9 cellular contexts compared by ENCODE assay signal in the genomic region with DNA sequence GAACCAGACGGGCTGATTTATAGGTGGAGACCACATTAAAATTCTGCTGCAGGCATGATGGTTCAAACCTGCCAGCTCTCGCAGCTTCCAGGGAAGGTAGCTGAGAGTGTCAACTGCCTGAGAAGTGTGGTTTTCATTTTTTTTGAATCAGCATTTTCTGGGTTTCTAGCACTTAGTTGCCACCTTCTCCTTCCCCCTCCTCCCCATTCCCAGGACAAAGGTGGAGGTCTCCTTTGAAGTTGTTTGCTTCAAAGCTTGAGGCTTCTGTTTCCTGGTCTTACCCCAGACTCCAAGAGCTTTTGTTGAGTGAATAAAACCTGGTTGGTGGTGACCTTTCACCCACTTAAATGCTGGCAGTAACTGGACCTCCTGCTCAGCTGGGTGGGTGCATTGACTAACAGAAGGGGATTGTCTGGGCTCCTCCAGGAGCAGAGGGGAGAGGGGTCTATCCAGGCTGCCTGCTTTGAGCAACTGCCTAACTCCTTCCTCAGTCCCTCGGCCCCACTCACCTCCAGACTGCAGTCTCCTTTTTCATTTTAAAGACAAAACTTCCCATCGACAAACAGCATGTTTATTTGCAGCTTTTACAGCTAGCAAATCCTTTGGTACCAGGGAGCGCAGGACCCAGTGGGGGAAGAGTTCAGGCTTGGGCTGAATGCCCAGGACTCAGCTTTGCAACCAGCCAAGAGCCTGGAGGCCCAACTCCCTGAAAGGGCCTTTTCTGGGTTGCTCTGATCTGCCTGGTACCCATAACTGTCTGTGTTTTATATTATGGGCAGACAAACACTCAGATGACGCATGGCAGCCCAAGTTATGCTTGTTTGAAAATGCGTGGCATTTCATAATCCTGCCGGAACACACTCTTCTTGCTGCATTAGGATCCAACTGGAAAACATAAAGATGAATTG. TPM values are rescaled to one million over a fixed set of nuclear protein-coding genes. Genes with fewer than 3 reads are reported as not detected.
DNase-seq lines count a peak whose midpoint lies in the region; ATAC-seq and TF ChIP-seq lines count a peak whose summit lies in the region.
"Had no signal": no experiment of that assay in that cellular context is flagged by ENCODE, and none has a peak within 500 bp of the region (broad histone marks: within the 10 kb centered on the region; RNA-seq: fewer than 3 reads in every experiment).

No MANE protein-coding gene starts in this region.

- no peak for TF ChIP-seq POLR2A in HCT116 (IDR thresholded peaks at IDR 0.05; ENCODE audit: borderline replicate concordance, extremely low read depth, insufficient read depth, insufficient read length)

- peaks cover 44% of the 10 kb centered on the region for H3K4me1 Mint-ChIP-seq in brain

- H3K27me3 ChIP-seq in HCT116 (ENCODE audit: insufficient read depth, low read length) (no peaks in the 10 kb centered on the region), skeletal muscle satellite cell (ENCODE audit: control insufficient read depth, insufficient read depth, low read length) (no peaks in the 10 kb centered on the region)

- DNase-seq in HCT116 (ENCODE audit: low read depth, low spot score) (no peak), iPS-NIHi11 (ENCODE audit: low spot score) (peak; percentile 55), NCI-H748 treated with DMSO at 0.1 percent for 48 hours (lab: John Stamatoyannopoulos, UW) (no peak), NCI-H1694 (lab: John Stamatoyannopoulos, UW) (no peak)
- DNase-seq in stimulated activated naive CD4-positive, alpha-beta T cell (lab: John Stamatoyannopoulos, UW) = no peak
- DNase-seq: naive B cell had no signal

- intact Hi-C loops in HCT116 (cut with micrococcal nuclease) = no loop called here

- H3K27me3 Mint-ChIP-seq in brain = peaks cover 13% of the 10 kb centered on the region

- no peak overlapping the region for H2AFZ ChIP-seq in HCT116 (ENCODE audit: low read depth, low read length, poor library complexity, severe bottlenecking)

- TF ChIP-seq RAD21 in HCT116 (IDR thresholded peaks at IDR 0.05; ENCODE audit: low read depth) = no peak

- peak overlapping the region; percentile 8 to 94 (median 90) for H3K27ac Mint-ChIP-seq in brain

- CTCF ChIA-PET in HCT116 (lab: Charles Lee) = interaction anchor here (0.7 to 2.4 kb wide), 6 partner anchors 9 to 211 kb away, joined by 3 to 10 read pairs (median 5); no protein-coding TSS in a partner anchor

- H3K9me3 Mint-ChIP-seq in brain = peaks cover 0 to 9% (median 0%) of the 10 kb centered on the region in 5 experiments
- H3K9me3 Mint-ChIP-seq: naive B cell had no signal

- H3K4me3 ChIP-seq in HCT116 (replicated peaks in 1 of 2; ENCODE audit: low read depth in 1 of 2, low read length in 2 of 2) (no peak overlapping the region), skeletal muscle satellite cell (ENCODE audit: low read length) (peak overlapping the region; percentile 85)

- H3K9me3 ChIP-seq in HCT116 (ENCODE audit: control insufficient read depth in 1 of 2, insufficient read depth in 1 of 2, low read depth in 1 of 2, low read length in 2 of 2) (no peaks in the 10 kb centered on the region), skeletal muscle satellite cell (replicated peaks; ENCODE audit: low read length) (no peaks in the 10 kb centered on the region)

- H3K36me3 ChIP-seq in HCT116 (ENCODE audit: control insufficient read depth in 1 of 2, insufficient read depth in 2 of 2, low read length in 2 of 2) (peaks cover 2 to 6% of the 10 kb centered on the region in 2 experiments; a peak in 1 of 4 replicates), skeletal muscle satellite cell (ENCODE audit: insufficient read depth, low read length) (peaks cover 22% of the 10 kb centered on the region)

- H3K79me2 ChIP-seq in HCT116 (ENCODE audit: insufficient read depth, low read length) = peaks cover 20% of the 10 kb centered on the region

- H4K20me1 ChIP-seq in HCT116 (ENCODE audit: insufficient read depth) = no peaks in the 10 kb centered on the region

- no peak overlapping the region for H3K9ac ChIP-seq in HCT116 (ENCODE audit: low read length)
- peak overlapping the region; percentile 96 for H3K9ac ChIP-seq in skeletal muscle satellite cell (ENCODE audit: low read depth, low read length)

- RAD21 ChIA-PET in HCT116 (lab: Charles Lee; ENCODE audit: low non-redundant PET in 1 of 2, low total read pairs in 2 of 2, uncharacterized antibody in 2 of 2, unreplicated experiment in 2 of 2) = interaction anchor here in 1 of 2 experiments (0.6 kb wide), 1 partner anchor 181 kb away, joined by 5 read pairs; no protein-coding TSS in a partner anchor

- peak overlapping the region; percentile 3; the same call in 1 of the 2 replicates for H3K4me2 ChIP-seq in HCT116 (ENCODE audit: low read length)
- peak overlapping the region; percentile 91 for H3K4me2 ChIP-seq in skeletal muscle satellite cell (ENCODE audit: low read length)

- H3K4me3 Mint-ChIP-seq in brain = peak overlapping the region; percentile 86 to 96 (median 90)

- ATAC-seq in HCT116 (no peak), GM21737 (IDR thresholded peaks at IDR 0.05; ENCODE audit: unreplicated experiment) (no peak)

- H3K4me1 ChIP-seq in HCT116 (ENCODE audit: control insufficient read depth in 1 of 2, insufficient read depth in 2 of 2, low read length in 2 of 2) (peaks cover 28 to 40% of the 10 kb centered on the region in 2 experiments), skeletal muscle satellite cell (ENCODE audit: control insufficient read depth, insufficient read depth, low read length) (peaks cover 32% of the 10 kb centered on the region)

- peaks cover 16% of the 10 kb centered on the region for H3K36me3 Mint-ChIP-seq in brain

- H3K27ac ChIP-seq in HCT116 (ENCODE audit: low read depth, low read length) = no peak overlapping the region

- POLR2A ChIA-PET in HCT116 (lab: Charles Lee) = interaction anchor here (0.9 to 5.1 kb wide), 11 partner anchors 8 to 183 kb away, joined by 3 to 76 read pairs (median 9); no protein-coding TSS in a partner anchor

- BruUV-seq in HCT116 (replicated peaks; lab: Mats Ljungman, UMichigan) = no TSS peak

- no peaks in the 10 kb centered on the region for H3K9me2 ChIP-seq in HCT116 (ENCODE audit: insufficient read depth)

- TF ChIP-seq CTCF in HCT116 (IDR thresholded peaks at IDR 0.05 in 2 of 3, conservative IDR thresholded peaks at IDR 0.05 in 1 of 3; ENCODE audit: borderline replicate concordance in 1 of 3, insufficient read depth in 1 of 3, low read depth in 2 of 3, low read length in 2 of 3) (no peak), brain (conservative IDR thresholded peaks at IDR 0.05) (no peak)

TF ChIP-seq in HCT116, 20 proteins besides CTCF, POLR2A, EP300 and RAD21:
- TF ChIP-seq TCF7L2 (IDR thresholded peaks at IDR 0.05; ENCODE audit: borderline replicate concordance, extremely low read depth, insufficient read depth, insufficient read length) (peak; percentile 80), FOSL1 (IDR thresholded peaks at IDR 0.05; ENCODE audit: low read depth) (no peak), POLR2AphosphoS5 (IDR thresholded peaks at IDR 0.05; ENCODE audit: low read depth, low read length) (0 out of 2 replicates have a peak, but pooled peaks have one; percentile 34)
- TF ChIP-seq, protein P1, sequence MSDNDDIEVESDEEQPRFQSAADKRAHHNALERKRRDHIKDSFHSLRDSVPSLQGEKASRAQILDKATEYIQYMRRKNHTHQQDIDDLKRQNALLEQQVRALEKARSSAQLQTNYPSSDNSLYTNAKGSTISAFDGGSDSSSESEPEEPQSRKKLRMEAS (IDR thresholded peaks at IDR 0.05) = no peak

RNA-seq across cellular contexts. Expression of a gene that starts 3.6 kb away (rescaled TPM):
- 72.9 TPM for total RNA-seq in HCT116 (2021; ENCODE audit: unreplicated experiment)
- polyA plus RNA-seq in HCT116 (2012) = 51.9 and 60.4 TPM in 2 replicates
- polyA plus RNA-seq in brain (ENCODE audit: insufficient read depth, low read depth, low replicate concordance) = 173 TPM
- total RNA-seq in skeletal muscle satellite cell (2012; rRNA removed) = 55.0 and 60.3 TPM in 2 replicates
